ENCODE assay signal across 20 cellular contexts in the genomic region with DNA sequence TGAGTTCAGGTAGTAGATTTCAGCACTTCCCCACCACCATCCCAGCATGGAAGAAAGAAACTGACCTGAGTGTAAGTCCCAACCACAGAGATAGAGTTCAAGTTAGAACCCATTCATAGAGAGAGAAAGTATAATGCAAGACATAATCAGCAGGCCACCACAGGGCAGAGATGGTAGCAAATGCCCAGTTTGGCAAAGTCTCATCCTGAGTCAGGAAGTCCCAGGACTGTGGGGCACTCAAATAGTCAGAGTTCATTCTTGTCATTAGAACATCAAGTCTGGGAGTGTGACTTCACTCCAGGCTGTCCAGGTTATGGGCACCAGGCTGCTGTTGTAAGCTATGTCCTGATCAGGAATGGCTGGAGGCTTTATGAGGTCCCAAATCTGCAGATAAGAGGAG.
DNase-seq lines count a peak whose midpoint lies in the region; ATAC-seq, FAIRE-seq and TF ChIP-seq lines count a peak whose summit lies in the region.
"Had no signal": no experiment of that assay in that cellular context is flagged by ENCODE, and none has a peak within 500 bp of the region (broad histone marks: within the 10 kb centered on the region; RNA-seq: fewer than 3 reads in every experiment).

No MANE protein-coding gene starts in this region.

- H3K27me3 ChIP-seq in bronchial epithelial cell (ENCODE audit: control insufficient read depth, insufficient read depth, low read length) = peaks cover 3% of the 10 kb centered on the region
- H3K27me3 ChIP-seq in parathyroid adenoma (ENCODE audit: control insufficient read depth, insufficient read depth, low read length) = no peaks in the 10 kb centered on the region
- H3K27me3 ChIP-seq in gastrocnemius medialis = no peaks in the 10 kb centered on the region
- H3K27me3 ChIP-seq: BLaER1 treated with 17β-estradiol and CSF1 and Interleukin-3, amounts not matched to agents 10 nM and 100 nM had no signal

- no peak for DNase-seq in bronchial epithelial cell (ENCODE audit: low read depth)
- DNase-seq in gastrocnemius medialis = peak in 1 of 2 donors; percentile 8
- no peak for DNase-seq in HuH-7.5 (ENCODE audit: low spot score)
- DNase-seq: AML-193; Caco-2; Calu3; CD4-positive, alpha-beta T cell; CD8-positive, alpha-beta T cell; DMS79 treated with DMSO at 0.1 percent for 48 hours; GF-D8 had no signal

- H3K79me2 ChIP-seq in parathyroid adenoma = no peaks in the 10 kb centered on the region

- H3K4me3 ChIP-seq in bronchial epithelial cell (ENCODE audit: low read depth, low read length) (no peak overlapping the region), parathyroid adenoma (ENCODE audit: low read depth, low read length) (no peak overlapping the region), gastrocnemius medialis (no peak overlapping the region)
- H3K4me3 ChIP-seq: A549; BLaER1 treated with 17β-estradiol and CSF1 and Interleukin-3, amounts not matched to agents 10 nM and 100 nM had no signal

- no peak for TF ChIP-seq POLR2A in gastrocnemius medialis (IDR thresholded peaks at IDR 0.05)

- H3K27ac ChIP-seq in parathyroid adenoma (peak overlapping the region; percentile 29), gastrocnemius medialis (peak overlapping the region in 1 of 4 donors; percentile 65)
- H3K27ac ChIP-seq: 22Rv1; A549; BLaER1 treated with 17β-estradiol and CSF1 and Interleukin-3, amounts not matched to agents 10 nM and 100 nM; C4-2B had no signal

- peak; percentile 77 for FAIRE-seq in bronchial epithelial cell (lab: Jason Lieb, UNC)
- FAIRE-seq: A549, D721Med, G401.6, GM12891, GM19239 had no signal

- intact Hi-C loops in gastrocnemius medialis (cut with DNase I; ENCODE audit: low total_unique reads) = no loop called here

- ATAC-seq in gastrocnemius medialis = peak; percentile 18 to 75
- ATAC-seq in HG02571 (IDR thresholded peaks at IDR 0.05; ENCODE audit: unreplicated experiment) = no peak
- ATAC-seq: A549; CD8-positive, alpha-beta T cell had no signal

- TF ChIP-seq CTCF in bronchial epithelial cell (IDR thresholded peaks at IDR 0.05; ENCODE audit: insufficient read depth, low read length, severe bottlenecking) (no peak), parathyroid adenoma (IDR thresholded peaks at IDR 0.05) (no peak), gastrocnemius medialis (IDR thresholded peaks at IDR 0.05 in 4 of 5, conservative IDR thresholded peaks at IDR 0.05 in 1 of 5) (no peak)

- H3K4me2 ChIP-seq in parathyroid adenoma (ENCODE audit: low read length) = no peak overlapping the region
- H3K4me2 ChIP-seq: A549; BLaER1 treated with 17β-estradiol and CSF1 and Interleukin-3, amounts not matched to agents 10 nM and 100 nM had no signal

- H3K4me1 ChIP-seq in parathyroid adenoma = peaks cover 10% of the 10 kb centered on the region
- H3K4me1 ChIP-seq in gastrocnemius medialis = peaks cover 0 to 10% of the 10 kb centered on the region in 2 donors
- H3K4me1 ChIP-seq: A549, Caco-2 had no signal

- in situ Hi-C loops in gastrocnemius medialis (cut with MboI; ENCODE audit: low sequenced_read_pairs in 4 of 4) = no loop called here

- no peaks in the 10 kb centered on the region for H3K9me3 ChIP-seq in parathyroid adenoma (ENCODE audit: control insufficient read depth, low read length)
- no peaks in the 10 kb centered on the region for H3K9me3 ChIP-seq in gastrocnemius medialis
- H3K9me3 ChIP-seq: Caco-2 had no signal

- H3K36me3 ChIP-seq in bronchial epithelial cell (ENCODE audit: control insufficient read depth, insufficient read depth, low read length) = no peaks in the 10 kb centered on the region
- no peaks in the 10 kb centered on the region for H3K36me3 ChIP-seq in parathyroid adenoma (ENCODE audit: control insufficient read depth, insufficient read depth, low read length)
- H3K36me3 ChIP-seq in gastrocnemius medialis = no peaks in the 10 kb centered on the region
- H3K36me3 ChIP-seq: BLaER1 treated with 17β-estradiol and CSF1 and Interleukin-3, amounts not matched to agents 10 nM and 100 nM had no signal

- H2AFZ ChIP-seq in parathyroid adenoma = peak overlapping the region; percentile 41

- no peak overlapping the region for H3K9ac ChIP-seq in parathyroid adenoma
- H3K9ac ChIP-seq: BLaER1 treated with 17β-estradiol and CSF1 and Interleukin-3, amounts not matched to agents 10 nM and 100 nM had no signal
